Comparison of ENCODE assay signal across 12 cellular contexts in genomic region chr13:102091231-102091630, GRCh38.
DNase-seq lines count a peak whose midpoint lies in the region; ATAC-seq and TF ChIP-seq lines count a peak whose summit lies in the region.
"Had no signal": no experiment of that assay in that cellular context is flagged by ENCODE, and none has a peak within 500 bp of the region (broad histone marks: within the 10 kb centered on the region; RNA-seq: fewer than 3 reads in every experiment).

No MANE protein-coding gene starts in this region.

- no peak for ATAC-seq in GM21360 (IDR thresholded peaks at IDR 0.05; ENCODE audit: unreplicated experiment)

- H3K4ac ChIP-seq in H9 (ENCODE audit: low read depth, low read length) = no peak overlapping the region

- no peak overlapping the region for H3K18ac ChIP-seq in H9 (ENCODE audit: insufficient read length, low read depth, low read length)

- no peak overlapping the region for H2BK12ac ChIP-seq in H9 (ENCODE audit: insufficient read length, low read depth, low read length)

- peak; percentile 50 for TF ChIP-seq CTCF in BE2C (IDR thresholded peaks at IDR 0.05; ENCODE audit: low read depth, low read length)
- peak; percentile 75 for TF ChIP-seq CTCF in H9 (conservative IDR thresholded peaks at IDR 0.05)

- H3K79me2 ChIP-seq in H9 (ENCODE audit: insufficient read depth, low read length) = no peaks in the 10 kb centered on the region

- no peak overlapping the region for H3K27ac Mint-ChIP-seq in H9
- H3K27ac Mint-ChIP-seq: activated T-cell treated with anti-CD3 and anti-CD28 coated beads, Interleukin-2, amount 50 U/mL, for 24 hours; CD4-positive, CD25-positive, alpha-beta regulatory T cell; nephron progenitor cell had no signal

- WGBS in H9 (ENCODE audit: extremely low coverage, insufficient read length, low lambda C conversion rate) = no CpG with 5 or more reads among the region's 3 CpGs

- no peaks in the 10 kb centered on the region for H4K20me1 ChIP-seq in H9 (ENCODE audit: control insufficient read depth, insufficient read depth, insufficient read length)

- H3K56ac ChIP-seq in H9 (ENCODE audit: insufficient read length, low read depth, low read length) = no peak overlapping the region

- no peak overlapping the region for H4K8ac ChIP-seq in H9 (replicated peaks; ENCODE audit: insufficient read length, low read depth, low read length)

- no peaks in the 10 kb centered on the region for H3K9me3 Mint-ChIP-seq in H9
- H3K9me3 Mint-ChIP-seq: activated T-cell treated with anti-CD3 and anti-CD28 coated beads, Interleukin-2, amount 50 U/mL, for 24 hours had no signal

- no peaks in the 10 kb centered on the region for H3K23me2 ChIP-seq in H9 (ENCODE audit: insufficient read length, low read depth, low read length, poor library complexity, severe bottlenecking)

- no peak overlapping the region for H3K23ac ChIP-seq in H9 (ENCODE audit: insufficient read length, low read depth, low read length)

- no peak overlapping the region for H3K14ac ChIP-seq in H9 (ENCODE audit: insufficient read depth, low read length)

- no peak overlapping the region for H2BK15ac ChIP-seq in H9 (ENCODE audit: low read depth, low read length)

- no peak overlapping the region for H2BK120ac ChIP-seq in H9 (ENCODE audit: low read depth, low read length, poor library complexity, severe bottlenecking)

- no peak overlapping the region for H2AK5ac ChIP-seq in H9 (ENCODE audit: insufficient read length, low read length)

- H3K4me1 Mint-ChIP-seq in H9 = no peaks in the 10 kb centered on the region
- H3K4me1 Mint-ChIP-seq: CD4-positive, CD25-positive, alpha-beta regulatory T cell had no signal

- H2BK5ac ChIP-seq in H9 (ENCODE audit: insufficient read length, low read length) = no peak overlapping the region

- no peak overlapping the region for H4K5ac ChIP-seq in H9 (ENCODE audit: insufficient read length, low read depth, low read length)

- H3K27me3 ChIP-seq in BE2C (no peaks in the 10 kb centered on the region), H9 (ENCODE audit: insufficient read depth, low read length) (no peaks in the 10 kb centered on the region)

- no peaks in the 10 kb centered on the region; the same call in 1 of the 2 replicates for H3K27me3 Mint-ChIP-seq in H9 (ENCODE audit: low read depth)
- H3K27me3 Mint-ChIP-seq: activated T-cell treated with anti-CD3 and anti-CD28 coated beads, Interleukin-2, amount 50 U/mL, for 24 hours; CD4-positive, CD25-positive, alpha-beta regulatory T cell had no signal

- no peaks in the 10 kb centered on the region for H3K36me3 Mint-ChIP-seq in H9 (ENCODE audit: insufficient read depth in 1 of 3, low read depth in 3 of 3)
- H3K36me3 Mint-ChIP-seq: CD4-positive, CD25-positive, alpha-beta regulatory T cell had no signal

- no peaks in the 10 kb centered on the region; the same call in 1 of the 2 replicates for H3K4me1 ChIP-seq in BE2C
- H3K4me1 ChIP-seq in H9 (ENCODE audit: insufficient read depth, low read length) = no peaks in the 10 kb centered on the region

- no peaks in the 10 kb centered on the region for H3K36me3 ChIP-seq in BE2C

- no peak overlapping the region for H3K4me3 ChIP-seq in BE2C (ENCODE audit: low read depth, low read length)

- DNase-seq in BE2C = peak; percentile 18
- peak; percentile 89 for DNase-seq in H9
- peak; percentile 17 for DNase-seq in SW480 (ENCODE audit: low spot score)
- DNase-seq in iPS-NIHi11 (ENCODE audit: low spot score) = peak; percentile 43
- no peak for DNase-seq in hepatic stellate cell (ENCODE audit: low spot score)
- DNase-seq in caudate nucleus (lab: John Stamatoyannopoulos, UW) = no peak
- DNase-seq in mucosa of gallbladder (ENCODE audit: low spot score) = no peak
- DNase-seq: activated T-cell treated with anti-CD3 and anti-CD28 coated beads, Interleukin-2, amount 50 U/mL, for 24 hours; CD4-positive, CD25-positive, alpha-beta regulatory T cell; nephron progenitor cell had no signal

- H3K27ac ChIP-seq in H9 (ENCODE audit: insufficient read length, low read depth, low read length) = no peak overlapping the region
- no peak overlapping the region for H3K27ac ChIP-seq in caudate nucleus (ENCODE audit: low read depth, low read length)
- H3K27ac ChIP-seq: KMS-11 had no signal

- no peak overlapping the region for H2BK20ac ChIP-seq in H9 (ENCODE audit: low read depth, low read length, poor library complexity, severe bottlenecking)

- no peaks in the 10 kb centered on the region for H3K79me1 ChIP-seq in H9 (ENCODE audit: insufficient read depth, low read depth, low read length, poor library complexity, severe bottlenecking)

- no peak overlapping the region for H3K9ac ChIP-seq in H9 (ENCODE audit: extremely low read depth, insufficient read length, low read length)
- H3K9ac ChIP-seq: KMS-11 had no signal

- H3K4me3 Mint-ChIP-seq in H9 = no peak overlapping the region
- H3K4me3 Mint-ChIP-seq: activated T-cell treated with anti-CD3 and anti-CD28 coated beads, Interleukin-2, amount 50 U/mL, for 24 hours; CD4-positive, CD25-positive, alpha-beta regulatory T cell; nephron progenitor cell had no signal

- H3T11ph ChIP-seq in H9 (ENCODE audit: low read length) = no peak overlapping the region

- H3K4me2 ChIP-seq in H9 (ENCODE audit: insufficient read depth, insufficient read length, low read length) = no peak overlapping the region
- H3K4me2 ChIP-seq: KMS-11 had no signal

- no peak overlapping the region for H4K91ac ChIP-seq in H9 (ENCODE audit: insufficient read length, low read depth, low read length)

- H2AFZ ChIP-seq in H9 (ENCODE audit: low read length) = no peak overlapping the region

- H3K9me3 ChIP-seq in BE2C (no peaks in the 10 kb centered on the region), H9 (ENCODE audit: control insufficient read depth, low read depth, low read length) (no peaks in the 10 kb centered on the region)

Comparison
In these comparisons a context has a peak if more than half of its experiments do, and no peak if none do; other contexts are left out.
1. DNase-seq: peak in BE2C (single experiment), H9 (single experiment), SW480 (single experiment) and iPS-NIHi11 (single experiment); none in hepatic stellate cell (single experiment), caudate nucleus (0 of 61) and mucosa of gallbladder (single experiment).